ENCODE assay signal across 8 cellular contexts in genomic region chr2:239326831-239327535, GRCh38.
DNase-seq lines count a peak whose midpoint lies in the region; ATAC-seq and TF ChIP-seq lines count a peak whose summit lies in the region.

No MANE protein-coding gene starts in this region.

- peaks cover 2% of the 10 kb centered on the region; the same call in 1 of the 2 replicates for H3K36me3 ChIP-seq in H7 (replicated peaks; ENCODE audit: control insufficient read depth, insufficient read depth, low read length)
- no peaks in the 10 kb centered on the region for H3K36me3 ChIP-seq in thymus (ENCODE audit: control insufficient read depth, insufficient read depth)

- H3K27me3 Mint-ChIP-seq in activated naive CD8-positive, alpha-beta T cell treated with anti-CD3 and anti-CD28 coated beads, Interleukin-2, amount 10 ng/mL, durations not matched to agents 7 days and 5 days: no peaks in the 10 kb centered on the region
- no peaks in the 10 kb centered on the region for H3K27me3 Mint-ChIP-seq in nephron (ENCODE audit: low read depth)

- H3K36me3 Mint-ChIP-seq in activated naive CD8-positive, alpha-beta T cell treated with anti-CD3 and anti-CD28 coated beads, Interleukin-2, amount 10 ng/mL, durations not matched to agents 7 days and 5 days: peaks cover 16% of the 10 kb centered on the region
- peaks cover 12% of the 10 kb centered on the region for H3K36me3 Mint-ChIP-seq in nephron (ENCODE audit: low read depth)

- H3K9me3 Mint-ChIP-seq in activated naive CD8-positive, alpha-beta T cell treated with anti-CD3 and anti-CD28 coated beads, Interleukin-2, amount 10 ng/mL, durations not matched to agents 7 days and 5 days: no peaks in the 10 kb centered on the region
- H3K9me3 Mint-ChIP-seq in nephron: no peaks in the 10 kb centered on the region

- H3K4me1 ChIP-seq in thymus (ENCODE audit: control insufficient read depth, insufficient read depth, low read length): peaks cover 83% of the 10 kb centered on the region

- peak overlapping the region; percentile 94 for H3K27ac ChIP-seq in thymus (ENCODE audit: low read depth)

- H3K27ac Mint-ChIP-seq in activated naive CD8-positive, alpha-beta T cell treated with anti-CD3 and anti-CD28 coated beads, Interleukin-2, amount 10 ng/mL, durations not matched to agents 7 days and 5 days: peak overlapping the region; percentile 91
- peak overlapping the region; percentile 28 to 95 (median 91) for H3K27ac Mint-ChIP-seq in nephron

- ATAC-seq in activated naive CD8-positive, alpha-beta T cell treated with anti-CD3 and anti-CD28 coated beads, Interleukin-2, amount 10 ng/mL, durations not matched to agents 7 days and 5 days (ENCODE audit: low read depth): peak; percentile 64
- no peak for ATAC-seq in GM18867 (IDR thresholded peaks at IDR 0.05; ENCODE audit: unreplicated experiment)

- H3K4me3 ChIP-seq in H7 (ENCODE audit: insufficient read depth, low read depth, low read length): no peak overlapping the region
- peak overlapping the region; percentile 14 for H3K4me3 ChIP-seq in thymus (ENCODE audit: low read length)

- no peak for TF ChIP-seq CTCF in nephron (IDR thresholded peaks at IDR 0.05; ENCODE audit: unreplicated experiment in 3 of 3)

- DNase-seq in H7 (peak; percentile 58), RPMI8226 (peak; percentile 93), H4 (ENCODE audit: low spot score) (no peak), NCI-H1436 treated with DMSO at 0.1 percent for 48 hours (lab: John Stamatoyannopoulos, UW) (no peak)
- DNase-seq in activated naive CD8-positive, alpha-beta T cell treated with anti-CD3 and anti-CD28 coated beads, Interleukin-2, amount 10 ng/mL, durations not matched to agents 7 days and 5 days: peak; percentile 72

- H3K4me1 Mint-ChIP-seq in activated naive CD8-positive, alpha-beta T cell treated with anti-CD3 and anti-CD28 coated beads, Interleukin-2, amount 10 ng/mL, durations not matched to agents 7 days and 5 days: peaks cover 68% of the 10 kb centered on the region
- H3K4me1 Mint-ChIP-seq in nephron: peaks cover 80% of the 10 kb centered on the region

- WGBS in thymus: 5% methylated on average over 16 of the region's 16 CpGs

- POLR2A ChIA-PET in activated naive CD8-positive, alpha-beta T cell treated with anti-CD3 and anti-CD28 coated beads, Interleukin-2, amount 10 ng/mL, durations not matched to agents 7 days and 5 days (lab: Charles Lee): interaction anchor here (0.7 to 1.6 kb wide), 6 partner anchors 17 to 74 kb away, joined by 3 to 8 read pairs (median 3); partner anchors contain the start of gene HDAC4

- no peaks in the 10 kb centered on the region for H3K9me3 ChIP-seq in thymus (ENCODE audit: control insufficient read depth)

- H3K27me3 ChIP-seq in H7 (ENCODE audit: control insufficient read depth, insufficient read depth, low read length) (no peaks in the 10 kb centered on the region), thymus (ENCODE audit: control insufficient read depth, insufficient read depth) (no peaks in the 10 kb centered on the region)

- H3K4me3 Mint-ChIP-seq in activated naive CD8-positive, alpha-beta T cell treated with anti-CD3 and anti-CD28 coated beads, Interleukin-2, amount 10 ng/mL, durations not matched to agents 7 days and 5 days: peak overlapping the region; percentile 63
- H3K4me3 Mint-ChIP-seq in nephron: no peak overlapping the region

Comparison
In these comparisons a context has a peak if more than half of its experiments do, and no peak if none do; other contexts are left out.
1. DNase-seq: peak in H7 (single experiment), RPMI8226 (single experiment) and activated naive CD8-positive, alpha-beta T cell treated with anti-CD3 and anti-CD28 coated beads, Interleukin-2, amount 10 ng/mL, durations not matched to agents 7 days and 5 days (single experiment); none in H4 (single experiment) and NCI-H1436 treated with DMSO at 0.1 percent for 48 hours (single experiment).